8 cellular contexts compared by ENCODE assay signal in genomic region chr11:110091995-110092576, GRCh38. TPM values are rescaled to one million over a fixed set of nuclear protein-coding genes. Genes with fewer than 3 reads are reported as not detected.
DNase-seq lines count a peak whose midpoint lies in the region; ATAC-seq and TF ChIP-seq lines count a peak whose summit lies in the region.

No MANE protein-coding gene starts in this region.

- peak overlapping the region; percentile 84 for H3K4me2 ChIP-seq in smooth muscle cell

- intact Hi-C loops in heart right ventricle (cut with DNase I) (loop anchor here in 7 of 10 donors (2.0 to 10.0 kb wide), 8 partner anchors 117 to 343 kb away; no protein-coding TSS in a partner anchor), Right ventricle myocardium inferior (cut with DNase I) (loop anchor here (2.0 to 10.0 kb wide), 2 partner anchors 145 to 273 kb away; no protein-coding TSS in a partner anchor)

- WGBS in heart right ventricle, 2 donors = 17 to 21% methylated on average over 17 of the region's 17 CpGs
- 17% methylated on average over 17 of the region's 17 CpGs for WGBS in smooth muscle cell (ENCODE audit: low lambda C conversion rate)

- no peak for DNase-seq in heart right ventricle
- DNase-seq in Right ventricle myocardium inferior (ENCODE audit: missing footprints) = no peak
- no peak for DNase-seq in activated CD4-positive, alpha-beta memory T cell treated with anti-CD3 and anti-CD28 coated beads, Interleukin-2, amount 10 ng/mL, durations not matched to agents 7 days and 5 days
- no peak for DNase-seq in smooth muscle cell (lab: John Stamatoyannopoulos, UW; ENCODE audit: unreplicated experiment)
- DNase-seq in activated CD4-positive, CD25-positive, alpha-beta regulatory T cell treated with anti-CD3 and anti-CD28 coated beads, Interleukin-2, amount 50 U/mL, for 72 hours = no peak

- H3K4me1 ChIP-seq in heart right ventricle (peaks cover 0 to 38% (median 26%) of the 10 kb centered on the region in 9 donors), smooth muscle cell (ENCODE audit: low read depth) (peaks cover 18% of the 10 kb centered on the region)

- TF ChIP-seq CTCF in heart right ventricle (IDR thresholded peaks at IDR 0.05) (no peak), smooth muscle cell (IDR thresholded peaks at IDR 0.05; ENCODE audit: borderline replicate concordance, insufficient read depth, poor library complexity, severe bottlenecking) (no peak)

- CTCF ChIA-PET in activated CD4-positive, alpha-beta memory T cell treated with anti-CD3 and anti-CD28 coated beads, Interleukin-2, amount 10 ng/mL, durations not matched to agents 7 days and 5 days (lab: Charles Lee) = interaction anchor here (2.5 kb wide), 1 partner anchor 14 kb away, joined by 8 read pairs; no protein-coding TSS in a partner anchor

- peak overlapping the region; percentile 69 for H3K9ac ChIP-seq in smooth muscle cell (ENCODE audit: low read depth)

- H3F3A ChIP-seq in smooth muscle cell (ENCODE audit: low read depth) = no peaks in the 10 kb centered on the region

- H4K20me1 ChIP-seq in smooth muscle cell (ENCODE audit: low read depth) = no peaks in the 10 kb centered on the region

- H3K9me3 ChIP-seq in heart right ventricle (no peaks in the 10 kb centered on the region), smooth muscle cell (replicated peaks; ENCODE audit: low read depth) (no peaks in the 10 kb centered on the region)

- H3K79me2 ChIP-seq in smooth muscle cell (ENCODE audit: low read depth) = peaks cover 31% of the 10 kb centered on the region

- H3K27me3 Mint-ChIP-seq in activated CD4-positive, alpha-beta memory T cell treated with anti-CD3 and anti-CD28 coated beads, Interleukin-2, amount 10 ng/mL, durations not matched to agents 7 days and 5 days = peaks cover 40% of the 10 kb centered on the region

- H3K36me3 ChIP-seq in heart right ventricle (no peaks in the 10 kb centered on the region), smooth muscle cell (ENCODE audit: low read depth) (no peaks in the 10 kb centered on the region)

- H3K27me3 ChIP-seq in heart right ventricle = peaks cover 0 to 6% (median 0%) of the 10 kb centered on the region in 7 donors
- H3K27me3 ChIP-seq in smooth muscle cell (ENCODE audit: low read depth) = no peaks in the 10 kb centered on the region

- POLR2A ChIA-PET in activated CD4-positive, alpha-beta memory T cell treated with anti-CD3 and anti-CD28 coated beads, Interleukin-2, amount 10 ng/mL, durations not matched to agents 7 days and 5 days (lab: Charles Lee) = interaction anchor here (0.5 to 1.4 kb wide), 2 partner anchors 13 to 15 kb away, joined by 3 to 5 read pairs; no protein-coding TSS in a partner anchor

- peaks cover 16% of the 10 kb centered on the region for H3K4me1 Mint-ChIP-seq in activated CD4-positive, alpha-beta memory T cell treated with anti-CD3 and anti-CD28 coated beads, Interleukin-2, amount 10 ng/mL, durations not matched to agents 7 days and 5 days

- H3K4me3 Mint-ChIP-seq in activated CD4-positive, alpha-beta memory T cell treated with anti-CD3 and anti-CD28 coated beads, Interleukin-2, amount 10 ng/mL, durations not matched to agents 7 days and 5 days = peak overlapping the region; percentile 77

- peak overlapping the region; percentile 49 for H2AFZ ChIP-seq in smooth muscle cell (ENCODE audit: low read depth)

- H3K4me3 ChIP-seq in heart right ventricle = peak overlapping the region; percentile 54 to 86 (median 79)
- peak overlapping the region; percentile 77 for H3K4me3 ChIP-seq in iPS-11a (ENCODE audit: low read depth, low read length)
- H3K4me3 ChIP-seq in smooth muscle cell = peak overlapping the region; percentile 82

- peaks cover 3% of the 10 kb centered on the region for H3K36me3 Mint-ChIP-seq in activated CD4-positive, alpha-beta memory T cell treated with anti-CD3 and anti-CD28 coated beads, Interleukin-2, amount 10 ng/mL, durations not matched to agents 7 days and 5 days (ENCODE audit: low read depth)

- H3K27ac Mint-ChIP-seq in activated CD4-positive, alpha-beta memory T cell treated with anti-CD3 and anti-CD28 coated beads, Interleukin-2, amount 10 ng/mL, durations not matched to agents 7 days and 5 days = peak overlapping the region; percentile 1

- peak in 1 of 8 donors; percentile 7 for ATAC-seq in heart right ventricle
- no peak for ATAC-seq in Right ventricle myocardium inferior
- ATAC-seq in HG03378 (IDR thresholded peaks at IDR 0.05; ENCODE audit: unreplicated experiment) = no peak
- no peak for ATAC-seq in HG02973 (IDR thresholded peaks at IDR 0.05; ENCODE audit: unreplicated experiment)

- H3K27ac ChIP-seq in heart right ventricle = peak overlapping the region; percentile 91 to 97 (median 95)
- peak overlapping the region; percentile 87 for H3K27ac ChIP-seq in smooth muscle cell (ENCODE audit: low read depth)

- H3K9me3 Mint-ChIP-seq in activated CD4-positive, alpha-beta memory T cell treated with anti-CD3 and anti-CD28 coated beads, Interleukin-2, amount 10 ng/mL, durations not matched to agents 7 days and 5 days = no peaks in the 10 kb centered on the region

RNA-seq across cellular contexts. Expression of gene ZC3H12C, which starts 1.1 kb away (rescaled TPM):
- 10 to 100 TPM; 15.1 to 22.8 (median 20.9) TPM for total RNA-seq in heart right ventricle
- 1 to 10 TPM; 2.1 to 3.1 TPM for polyA plus RNA-seq in heart right ventricle
- 18.0 TPM for total RNA-seq in Right ventricle myocardium inferior
- 1 to 10 TPM; 3.8 to 4.1 TPM for total RNA-seq in activated CD4-positive, alpha-beta memory T cell treated with anti-CD3 and anti-CD28 coated beads, Interleukin-2, amount 10 ng/mL, durations not matched to agents 7 days and 5 days
- 10.5 and 10.6 TPM in 2 replicates for total RNA-seq in smooth muscle cell
- 1.6 and 1.9 TPM in 2 replicates for polyA plus RNA-seq in smooth muscle cell
